In the genomic region with DNA sequence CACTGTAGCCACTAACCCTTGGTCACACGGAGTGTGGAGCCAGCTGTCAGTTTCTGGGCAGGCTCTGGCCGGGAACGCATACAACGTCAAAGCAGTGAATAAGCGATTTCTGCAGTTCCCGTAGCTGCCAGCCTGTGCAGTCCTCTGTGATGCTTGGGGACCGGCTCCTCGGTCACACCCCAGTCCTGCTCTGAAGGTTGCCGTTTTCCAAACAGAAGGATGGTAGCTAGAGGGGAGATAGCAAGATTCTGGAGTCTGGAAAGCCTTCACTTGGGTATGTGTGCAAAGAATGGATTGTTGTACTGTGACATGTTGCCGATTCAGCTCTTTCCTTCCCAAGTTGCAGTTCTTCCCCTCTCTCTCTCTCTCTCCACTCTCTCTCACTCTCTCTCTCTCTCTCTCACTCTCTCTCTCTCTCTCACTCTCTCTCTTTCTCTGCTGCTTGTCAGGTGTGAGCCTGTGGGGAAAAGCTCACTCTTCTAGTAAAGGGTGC, we compare ENCODE assay signal across 8 cellular contexts. TPM values are rescaled to one million over a fixed set of nuclear protein-coding genes. Genes with fewer than 3 reads are reported as not detected.
A peak's percentile ranks its signal among the peaks of the same experiment; 100 is the strongest.
DNase-seq lines count a peak whose midpoint lies in the region; ATAC-seq and TF ChIP-seq lines count a peak whose summit lies in the region.

No MANE protein-coding gene starts in this region.

- no peaks in the 10 kb centered on the region for H3K9me3 Mint-ChIP-seq in activated CD4-positive, alpha-beta memory T cell treated with anti-CD3 and anti-CD28 coated beads for 36 hours

- TF ChIP-seq POLR2A in IMR-90 (IDR thresholded peaks at IDR 0.05; ENCODE audit: low read depth, low read length), result no peak

- peak overlapping the region; percentile 99 for H3K4me2 ChIP-seq in IMR-90 (ENCODE audit: low read depth, low read length)

- no peak for TF ChIP-seq RAD21 in IMR-90 (IDR thresholded peaks at IDR 0.05; ENCODE audit: low read length)

- H2BK120ac ChIP-seq in IMR-90 (ENCODE audit: low read depth, low read length), result peak overlapping the region; percentile 83

- POLR2A ChIA-PET in IMR-90 (lab: Charles Lee; ENCODE audit: unreplicated experiment), result interaction anchor here (1.0 kb wide), 1 partner anchor 10 kb away, joined by 3 read pairs; no protein-coding TSS in a partner anchor
- POLR2A ChIA-PET in activated CD4-positive, alpha-beta memory T cell treated with anti-CD3 and anti-CD28 coated beads for 36 hours (lab: Charles Lee), result interaction anchor here (1.2 to 5.7 kb wide), 4 partner anchors 11 to 38 kb away, joined by 3 to 131 read pairs (median 34); no protein-coding TSS in a partner anchor

- no peak; the same call in 1 of the 2 replicates for TF ChIP-seq CTCF in IMR-90 (conservative IDR thresholded peaks at IDR 0.05; ENCODE audit: low read depth, low read length)
- no peak for TF ChIP-seq CTCF in epithelial cell of esophagus (IDR thresholded peaks at IDR 0.05; ENCODE audit: insufficient read depth, low read depth, low read length, missing control alignments)
- peak in 1 of 2 experiments; percentile 62 for TF ChIP-seq CTCF in tibial artery (IDR thresholded peaks at IDR 0.05)

- H3K9me3 ChIP-seq in IMR-90 (ENCODE audit: control insufficient read depth, insufficient read depth, low read length), result no peaks in the 10 kb centered on the region
- no peaks in the 10 kb centered on the region for H3K9me3 ChIP-seq in muscle layer of duodenum (ENCODE audit: control insufficient read depth in 1 of 2, low read length in 2 of 2)
- no peaks in the 10 kb centered on the region for H3K9me3 ChIP-seq in tibial artery

- H3K4ac ChIP-seq in IMR-90 (ENCODE audit: low read depth, low read length), result peak overlapping the region; percentile 79

- peak overlapping the region; percentile 62 for H2AK9ac ChIP-seq in IMR-90 (replicated peaks; ENCODE audit: low read depth, low read length, poor library complexity)

- H3K27me3 ChIP-seq in IMR-90 (ENCODE audit: control insufficient read depth, insufficient read depth, low read length) (no peaks in the 10 kb centered on the region), muscle layer of duodenum (ENCODE audit: low read depth, low read length) (no peaks in the 10 kb centered on the region), tibial artery (no peaks in the 10 kb centered on the region)

- H3K4me1 ChIP-seq in IMR-90 (ENCODE audit: control insufficient read depth, insufficient read depth, low read length), result peaks cover 18% of the 10 kb centered on the region
- peaks cover 19 to 36% of the 10 kb centered on the region in 2 donors for H3K4me1 ChIP-seq in muscle layer of duodenum (ENCODE audit: control insufficient read depth in 1 of 2, insufficient read depth in 2 of 2, low read length in 2 of 2)
- peaks cover 0 to 27% (median 15%) of the 10 kb centered on the region in 4 donors for H3K4me1 ChIP-seq in tibial artery

- H3K27ac ChIP-seq in IMR-90 (ENCODE audit: insufficient read depth, low read length) (peak overlapping the region; percentile 41; the same call in 1 of the 2 replicates), muscle layer of duodenum (ENCODE audit: low read length) (peak overlapping the region; percentile 88), tibial artery (peak overlapping the region; percentile 84 to 87)

- peak overlapping the region; percentile 98 for H3K23ac ChIP-seq in IMR-90 (ENCODE audit: low read depth, low read length)

- ATAC-seq in GM21526 (IDR thresholded peaks at IDR 0.05; ENCODE audit: low FRiP score, unreplicated experiment) (peak; percentile 60), IMR-90 (ENCODE audit: low read depth) (peak; percentile 50)

- intact Hi-C loops in IMR-90 (cut with micrococcal nuclease), result no loop called here
- intact Hi-C loops in activated CD4-positive, alpha-beta memory T cell treated with anti-CD3 and anti-CD28 coated beads for 36 hours (cut with micrococcal nuclease), result loop anchor here (1.0 to 10.0 kb wide), 8 partner anchors 9 to 1632 kb away; a partner anchor contains a TSS
- intact Hi-C loops in tibial artery (cut with DNase I; ENCODE audit: low total_unique reads), result no loop called here

- peak overlapping the region; percentile 81 for H4K91ac ChIP-seq in IMR-90 (ENCODE audit: insufficient read depth, low read depth, low read length)

- H2AFZ ChIP-seq in IMR-90 (replicated peaks; ENCODE audit: low read length, poor library complexity), result peak overlapping the region; percentile 92

- H2BK5ac ChIP-seq in IMR-90 (ENCODE audit: low read depth, low read length, poor library complexity, severe bottlenecking), result peak overlapping the region; percentile 61

- H3K4me3 Mint-ChIP-seq in activated CD4-positive, alpha-beta memory T cell treated with anti-CD3 and anti-CD28 coated beads for 36 hours, result peak overlapping the region; percentile 89

- H3K36me3 ChIP-seq in IMR-90 (ENCODE audit: control insufficient read depth, insufficient read depth, low read length) (no peaks in the 10 kb centered on the region), muscle layer of duodenum (ENCODE audit: control insufficient read depth in 1 of 2, insufficient read depth in 2 of 2, low read length in 2 of 2) (no peaks in the 10 kb centered on the region), tibial artery (no peaks in the 10 kb centered on the region)

- BruUV-seq in IMR-90 (replicated peaks; lab: Mats Ljungman, UMichigan), result no TSS peak

- 0 out of 2 replicates have a peak overlapping the region, but pooled peaks have one; percentile 11 for H2AK5ac ChIP-seq in IMR-90 (ENCODE audit: low read depth, low read length)

- no peak overlapping the region for H3K56ac ChIP-seq in IMR-90 (ENCODE audit: extremely low read depth, insufficient read depth, low read length)

- peaks cover 30 to 61% of the 10 kb centered on the region in 2 experiments; a peak in 3 of 4 replicates for H3K79me1 ChIP-seq in IMR-90 (ENCODE audit: low read depth in 1 of 2, low read length in 2 of 2)

- peak overlapping the region; percentile 43 for H3K9ac ChIP-seq in IMR-90 (ENCODE audit: low read depth, low read length)

- DNase-seq in ELF-1 (ENCODE audit: low read depth, low spot score) (peak; percentile 37), IMR-90 (peak; percentile 47), epithelial cell of esophagus (ENCODE audit: low read depth) (peak; percentile 46), tibial artery (peak; percentile 78 to 88), NK-92 (lab: John Stamatoyannopoulos, UW; ENCODE audit: unreplicated experiment) (no peak)
- DNase-seq in activated CD4-positive, alpha-beta memory T cell treated with anti-CD3 and anti-CD28 coated beads for 36 hours, result peak; percentile 78

- CTCF ChIA-PET in IMR-90 (lab: Yijun Ruan, JAX), result interaction anchor here (0.7 to 1.1 kb wide), 4 partner anchors 10 to 1005 kb away, joined by 3 to 4 read pairs (median 3); no protein-coding TSS in a partner anchor
- CTCF ChIA-PET in activated CD4-positive, alpha-beta memory T cell treated with anti-CD3 and anti-CD28 coated beads for 36 hours (lab: Charles Lee), result interaction anchor here (0.6 to 2.4 kb wide), 8 partner anchors 9 to 381 kb away, joined by 3 to 12 read pairs (median 4); no protein-coding TSS in a partner anchor

- in situ Hi-C loops in IMR-90 (cut with MboI; ENCODE audit: low sequenced_read_pairs), result no loop called here

- dilution Hi-C loops in IMR-90 (cut with HindIII; ENCODE audit: low sequenced_read_pairs, unreplicated experiment), result no loop called here

- H2BK20ac ChIP-seq in IMR-90 (ENCODE audit: low read depth, low read length), result peak overlapping the region; percentile 89

- H3K27ac Mint-ChIP-seq in activated CD4-positive, alpha-beta memory T cell treated with anti-CD3 and anti-CD28 coated beads for 36 hours, result peak overlapping the region; percentile 97

- peak overlapping the region in 1 of 2 experiments; percentile 44; a peak in 2 of 4 replicates for H4K8ac ChIP-seq in IMR-90 (ENCODE audit: low read depth in 2 of 2, low read length in 2 of 2)

- peak overlapping the region; percentile 56 for H4K5ac ChIP-seq in IMR-90 (ENCODE audit: low read depth, low read length)

- H3K14ac ChIP-seq in IMR-90 (replicated peaks; ENCODE audit: low read depth, low read length), result peak overlapping the region; percentile 86

- H3K9me1 ChIP-seq in IMR-90 (ENCODE audit: insufficient read depth, low read length), result peaks cover 15% of the 10 kb centered on the region; the same call in 1 of the 2 replicates

- peaks cover 80% of the 10 kb centered on the region for H3K4me1 Mint-ChIP-seq in activated CD4-positive, alpha-beta memory T cell treated with anti-CD3 and anti-CD28 coated beads for 36 hours (ENCODE audit: low read depth)

- H3K27me3 Mint-ChIP-seq in activated CD4-positive, alpha-beta memory T cell treated with anti-CD3 and anti-CD28 coated beads for 36 hours, result peaks cover 2% of the 10 kb centered on the region

- peaks cover 22% of the 10 kb centered on the region for H3K36me3 Mint-ChIP-seq in activated CD4-positive, alpha-beta memory T cell treated with anti-CD3 and anti-CD28 coated beads for 36 hours

- peak overlapping the region; percentile 84; the same call in 1 of the 2 replicates for H3K18ac ChIP-seq in IMR-90 (ENCODE audit: low read depth, low read length)

- peak overlapping the region; percentile 87; the same call in 1 of the 3 replicates for H2BK15ac ChIP-seq in IMR-90 (ENCODE audit: low read depth, low read length)

- 0% methylated on average over 9 of the region's 10 CpGs; no CpG with 5 or more reads in 1 of the 2 experiments for WGBS in IMR-90 (ENCODE audit: extremely low coverage in 2 of 2, insufficient read length in 1 of 2), 2 experiments

- H4K20me1 ChIP-seq in IMR-90 (ENCODE audit: insufficient read depth, low read length), result 0 out of 2 replicates have a peak, but pooled peaks cover 2% of the 10 kb centered on the region

- H3K4me3 ChIP-seq in IMR-90 (ENCODE audit: insufficient read depth, low read depth, low read length) (peak overlapping the region; percentile 51), epithelial cell of esophagus (ENCODE audit: low read length) (no peak overlapping the region), muscle layer of duodenum (ENCODE audit: low read depth in 1 of 2, low read length in 2 of 2) (peak overlapping the region; percentile 52 to 70), tibial artery (peak overlapping the region; percentile 45 to 58)

TF ChIP-seq in IMR-90, 13 proteins besides CTCF, POLR2A, EP300 and RAD21:
- peak; percentile 36; the same call in 1 of the 2 replicates for TF ChIP-seq NFE2L2 (IDR thresholded peaks at IDR 0.05; ENCODE audit: low read depth, low read length)
- TF ChIP-seq MAFK (IDR thresholded peaks at IDR 0.05; ENCODE audit: low read depth, low read length), result peak; percentile 75
- no peak for TF ChIP-seq BHLHE40 (IDR thresholded peaks at IDR 0.05; ENCODE audit: low read depth, low read length)
TF ChIP-seq in IMR-90: peak in this region for 2.

RNA-seq across cellular contexts. Expression of a gene that starts 38.7 kb away (rescaled TPM):
- under 0.01 and 0.18 TPM in 2 replicates for total RNA-seq in IMR-90 (2012; rRNA removed)
- 0.21 and 0.22 TPM in 2 replicates for polyA plus RNA-seq in IMR-90 (2012; rRNA removed)
- 0.02 and 0.14 TPM in 2 replicates for polyA plus RNA-seq in IMR-90 (2012; cell fraction: cytosol; rRNA removed)
- polyA plus RNA-seq in IMR-90 (2012; cell fraction: nucleus; rRNA removed; ENCODE audit: low replicate concordance), result 0.08 and 0.49 TPM in 2 replicates
- not detected for total RNA-seq in activated CD4-positive, alpha-beta memory T cell treated with anti-CD3 and anti-CD28 coated beads for 36 hours
